8 cellular contexts compared by ENCODE assay signal in the genomic region with DNA sequence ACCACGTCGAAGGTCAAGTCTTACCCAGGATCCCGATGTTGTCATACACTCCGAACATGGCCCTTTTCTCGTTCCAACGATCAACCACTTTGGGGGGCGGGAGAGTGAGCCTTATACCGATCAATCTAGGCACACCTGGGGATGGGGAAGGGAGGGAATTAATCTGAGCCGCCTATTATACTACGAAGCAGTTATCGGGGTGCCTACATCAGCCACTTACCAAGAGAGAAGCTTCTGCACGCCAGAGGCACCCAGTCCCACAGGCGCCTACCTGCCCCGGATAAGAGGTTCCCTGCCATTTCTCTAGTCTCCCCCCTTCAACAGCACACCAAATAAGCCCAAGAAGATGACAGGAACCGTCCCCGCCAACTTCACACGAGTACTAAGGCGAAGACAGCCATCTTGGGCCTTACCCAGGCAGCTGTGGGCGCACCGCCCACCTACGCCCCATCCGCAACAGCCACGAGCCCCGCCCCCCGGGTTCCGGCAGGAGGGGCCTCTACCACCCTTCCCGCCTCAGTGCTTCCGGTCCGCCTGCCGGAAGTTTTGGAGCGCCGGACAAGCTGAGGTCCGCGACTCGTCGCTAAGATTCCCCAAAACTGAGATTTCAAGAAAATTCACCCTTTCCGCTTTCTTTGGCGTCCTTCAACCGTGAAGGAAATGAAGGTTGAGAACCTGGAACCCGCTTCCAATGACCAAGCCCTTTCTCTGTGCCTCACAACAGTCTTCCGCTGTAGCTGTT.
DNase-seq lines count a peak whose midpoint lies in the region; ATAC-seq and FAIRE-seq lines count a peak whose summit lies in the region.

A gene (minus strand): TSS at position 425 of the 742 bp plus-strand sequence. CDS start 126 bp downstream, at position 299.

- FAIRE-seq in HTR-8/SVneo (lab: Jason Lieb, UNC) = peak; percentile 83

- DNase-seq in COLO668 (lab: John Stamatoyannopoulos, UW; ENCODE audit: unreplicated experiment) (peak; percentile 94), HTR-8/SVneo (ENCODE audit: insufficient read length, low spot score) (peak; percentile 99), NOMO-1 treated with DMSO at 0.1 percent for 48 hours (lab: John Stamatoyannopoulos, UW; ENCODE audit: unreplicated experiment) (peak; percentile 92), medulla oblongata (ENCODE audit: extremely low spot score) (peak; percentile 97)
- peak; percentile 87 to 95 for DNase-seq in activated CD8-positive, alpha-beta memory T cell treated with anti-CD3 and anti-CD28 coated beads for 4 hours (ENCODE audit: low read depth in 2 of 2)
- DNase-seq in effector memory CD4-positive, alpha-beta T cell = peak; percentile 85 to 94 (median 91)
- DNase-seq in stimulated activated CD4-positive, alpha-beta T cell treated with anti-CD3 and anti-CD28 coated beads, TNF-alpha, amount 100 ng/mL, for 48 hours (ENCODE audit: low read depth in 3 of 3) = peak; percentile 97 to 99 (median 98)

- peak within 1 kb of the TSS; percentile 85 for H3K27ac ChIP-seq in effector memory CD4-positive, alpha-beta T cell (ENCODE audit: insufficient read depth, low read length, poor library complexity, severe bottlenecking)

- peaks cover 10% of the 10 kb centered on the region for H3K4me1 ChIP-seq in effector memory CD4-positive, alpha-beta T cell (ENCODE audit: control insufficient read depth, insufficient read depth, low read length, poor library complexity, severe bottlenecking)

- H3K9me3 ChIP-seq in effector memory CD4-positive, alpha-beta T cell (ENCODE audit: control insufficient read depth, low read length) = no peaks in the 10 kb centered on the region

- H3K4me3 ChIP-seq in effector memory CD4-positive, alpha-beta T cell (ENCODE audit: insufficient read depth, low read depth, low read length, poor library complexity, severe bottlenecking) = peak within 1 kb of the TSS; percentile 78

- H3K27me3 ChIP-seq in effector memory CD4-positive, alpha-beta T cell (replicated peaks; ENCODE audit: control insufficient read depth, insufficient read depth, low read length, poor library complexity, severe bottlenecking) = no peaks in the 10 kb centered on the region

- peaks cover 9% of the 10 kb centered on the region for H3K36me3 ChIP-seq in effector memory CD4-positive, alpha-beta T cell (ENCODE audit: control insufficient read depth, insufficient read depth, low read length)

- peak; percentile 58 for ATAC-seq in GM21360 (IDR thresholded peaks at IDR 0.05; ENCODE audit: unreplicated experiment)

Comparison
In these comparisons a context has a peak if more than half of its experiments do, and no peak if none do; other contexts are left out.
1. Peak in every context shown above with its lines: DNase-seq, ATAC-seq, H3K4me3 ChIP-seq and H3K27ac ChIP-seq.